Comparison of ENCODE assay signal across 8 cellular contexts in the genomic region with DNA sequence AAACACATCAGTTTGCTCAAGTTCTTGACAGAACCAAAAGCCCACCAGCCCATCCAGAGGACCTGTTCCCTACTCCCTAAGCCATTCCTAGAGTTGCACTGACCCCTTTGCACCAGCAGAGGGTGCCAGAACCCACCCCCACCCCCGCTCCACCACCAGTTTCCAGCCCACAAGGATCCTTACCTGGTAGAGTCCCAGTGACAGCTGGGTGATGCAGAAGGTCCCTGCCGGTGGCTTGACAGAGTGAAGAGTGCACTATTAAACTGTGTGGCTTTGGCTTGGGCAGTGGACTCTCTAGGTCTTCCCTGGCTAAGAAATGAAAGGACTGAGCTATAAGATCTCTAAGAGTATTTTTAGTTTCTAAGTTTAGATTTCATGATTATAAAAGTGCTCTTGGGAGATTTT.
A peak's percentile ranks its signal among the peaks of the same experiment; 100 is the strongest.
DNase-seq lines count a peak whose midpoint lies in the region; ATAC-seq, FAIRE-seq and TF ChIP-seq lines count a peak whose summit lies in the region.

No MANE protein-coding gene starts in this region.

- 0% methylated on average over 2 of the region's 2 CpGs for WGBS in HepG2 (ENCODE audit: low lambda C conversion rate)

- TF ChIP-seq EP300 in HepG2 (IDR thresholded peaks at IDR 0.05; ENCODE audit: low read depth in 2 of 2, low read length in 2 of 2) (no peak), HepG2 (CRISPR knock-in tag; IDR thresholded peaks at IDR 0.05; ENCODE audit: borderline replicate concordance) (no peak)

- H3K4me1 ChIP-seq in A673 (ENCODE audit: insufficient read depth, low read length, poor library complexity, severe bottlenecking) = no peaks in the 10 kb centered on the region
- no peaks in the 10 kb centered on the region for H3K4me1 ChIP-seq in HepG2 (ENCODE audit: insufficient read depth, low read length)

- H3K27ac ChIP-seq in A673 (ENCODE audit: low read depth, low read length, poor library complexity, severe bottlenecking) = no peak overlapping the region
- H3K27ac ChIP-seq in HepG2 (ENCODE audit: extremely low read length, insufficient read depth, low read length) = no peak overlapping the region

- H3K9me3 ChIP-seq in A673 (ENCODE audit: low read depth, low read length, poor library complexity, severe bottlenecking) = no peaks in the 10 kb centered on the region
- no peaks in the 10 kb centered on the region for H3K9me3 ChIP-seq in HepG2 (ENCODE audit: low read length)

- no peaks in the 10 kb centered on the region for H3K27me3 ChIP-seq in A673 (replicated peaks; ENCODE audit: insufficient read depth, low read depth, low read length, poor library complexity)
- H3K27me3 ChIP-seq in HepG2 (ENCODE audit: control insufficient read depth in 1 of 2, insufficient read depth in 2 of 2, low read length in 2 of 2) = peaks cover 0 to 4% of the 10 kb centered on the region in 2 experiments; a peak in 2 of 5 replicates

- DNase-seq in A673 (ENCODE audit: low spot score) = peak; percentile 67
- DNase-seq in NCI-H2171 treated with DMSO at 0.1 percent for 48 hours (lab: John Stamatoyannopoulos, UW) = peak; percentile 80
- DNase-seq in central memory CD4-positive, alpha-beta T cell = peak; percentile 38
- DNase-seq in HepG2 (ENCODE audit: low spot score) = peak; percentile 63
- DNase-seq in stimulated activated CD4-positive, alpha-beta T cell treated with anti-CD3 and anti-CD28 coated beads, TNF-alpha, amount 100 ng/mL, for 4 hours (ENCODE audit: low read depth in 3 of 3) = peak; percentile 23 to 40 (median 35)

- POLR2A ChIA-PET in A673 (lab: Charles Lee; ENCODE audit: low non-redundant PET) (interaction anchor here (0.6 kb wide), 1 partner anchor 43 kb away, joined by 3 read pairs; no protein-coding TSS in a partner anchor), HepG2 (lab: Yijun Ruan, JAX) (interaction anchor here (2.9 kb wide), 1 partner anchor 43 kb away, joined by 16 read pairs; no protein-coding TSS in a partner anchor)

- TF ChIP-seq RAD21 in HepG2 (CRISPR knock-in tag; IDR thresholded peaks at IDR 0.05) = peak; percentile 87

- intact Hi-C loops in A673 (cut with micrococcal nuclease; ENCODE audit: unreplicated experiment) (loop anchor here (1.0 to 5.0 kb wide), 2 partner anchors 125 to 418 kb away; no protein-coding TSS in a partner anchor), HepG2 (cut with micrococcal nuclease; ENCODE audit: unreplicated experiment) (no loop called here)

- in situ Hi-C loops in HepG2 (cut with HindIII; ENCODE audit: extremely low pct_ligation_motif_present, low pct_unique_long_range_greater_than_20kb) = loop anchor here (5.0 kb wide), 1 partner anchor 420 kb away; no protein-coding TSS in a partner anchor

- BruUV-seq in A673 (replicated peaks; lab: Mats Ljungman, UMichigan) (no TSS peak), HepG2 (replicated peaks; lab: Mats Ljungman, UMichigan) (no TSS peak)

- TF ChIP-seq CTCF in A673 (conservative IDR thresholded peaks at IDR 0.05; ENCODE audit: low read depth, low read length) = peak; percentile 95
- TF ChIP-seq CTCF in HepG2 (CRISPR knock-in tag; IDR thresholded peaks at IDR 0.05) = peak; percentile 90

- H3K79me2 ChIP-seq in HepG2 (ENCODE audit: insufficient read depth, low read length) = no peaks in the 10 kb centered on the region

- H2AFZ ChIP-seq in HepG2 (ENCODE audit: low read length) = no peak overlapping the region

- H3K9ac ChIP-seq in HepG2 (ENCODE audit: insufficient read depth, low read depth, low read length) = no peak overlapping the region

- H3K4me3 ChIP-seq in A673 (ENCODE audit: low read depth, low read length, poor library complexity, severe bottlenecking) (no peak overlapping the region), HepG2 (replicated peaks in 1 of 3; ENCODE audit: insufficient read depth in 1 of 3, low read depth in 2 of 3, low read length in 3 of 3) (no peak overlapping the region)

- H4K20me1 ChIP-seq in HepG2 (ENCODE audit: insufficient read depth, low read length) = no peaks in the 10 kb centered on the region

- CTCF ChIA-PET in A673 (lab: Charles Lee) = interaction anchor here (0.6 to 0.8 kb wide), 14 partner anchors 9 to 848 kb away, joined by 3 to 10 read pairs (median 6); no protein-coding TSS in a partner anchor
- CTCF ChIA-PET in HepG2 (lab: Yijun Ruan, JAX; ENCODE audit: low intra/inter-chr PET ratio, low total read pairs) = interaction anchor here (0.8 to 3.2 kb wide), 5 partner anchors 11 to 417 kb away, joined by 3 to 23 read pairs (median 4); no protein-coding TSS in a partner anchor

- H3K36me3 ChIP-seq in A673 (ENCODE audit: insufficient read depth, low read length, poor library complexity, severe bottlenecking) (no peaks in the 10 kb centered on the region), HepG2 (replicated peaks in 1 of 2; ENCODE audit: control insufficient read depth in 1 of 2, insufficient read depth in 2 of 2, low read length in 2 of 2) (no peaks in the 10 kb centered on the region)

- FAIRE-seq in HepG2 (lab: Jason Lieb, UNC) = peak; percentile 90

- ATAC-seq in GM18907 (IDR thresholded peaks at IDR 0.05; ENCODE audit: unreplicated experiment) (peak; percentile 46), HepG2 (peak; percentile 95), HG03095 (IDR thresholded peaks at IDR 0.05; ENCODE audit: unreplicated experiment) (no peak)
- ATAC-seq in activated CD4-positive, CD25-positive, alpha-beta regulatory T cell treated with anti-CD3 and anti-CD28 coated beads, Interleukin-2, amount 50 U/mL, for 24 hours = peak; percentile 69 to 87

- no peak overlapping the region for H3K4me2 ChIP-seq in HepG2 (ENCODE audit: low read depth, low read length)

- no peak for TF ChIP-seq POLR2A in HepG2 (IDR thresholded peaks at IDR 0.05; ENCODE audit: insufficient read depth in 1 of 2, low read depth in 2 of 2, low read length in 2 of 2)

TF ChIP-seq in HepG2, 621 proteins besides CTCF, POLR2A, EP300 and RAD21 (continues in another document):
- TF ChIP-seq, protein P1, sequence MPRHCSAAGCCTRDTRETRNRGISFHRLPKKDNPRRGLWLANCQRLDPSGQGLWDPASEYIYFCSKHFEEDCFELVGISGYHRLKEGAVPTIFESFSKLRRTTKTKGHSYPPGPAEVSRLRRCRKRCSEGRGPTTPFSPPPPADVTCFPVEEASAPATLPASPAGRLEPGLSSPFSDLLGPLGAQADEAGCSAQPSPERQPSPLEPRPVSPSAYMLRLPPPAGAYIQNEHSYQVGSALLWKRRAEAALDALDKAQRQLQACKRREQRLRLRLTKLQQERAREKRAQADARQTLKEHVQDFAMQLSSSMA (CRISPR knock-in tag; IDR thresholded peaks at IDR 0.05) = no peak
- no peak for TF ChIP-seq GABPA (IDR thresholded peaks at IDR 0.05; ENCODE audit: low read depth, low read length)
- TF ChIP-seq GABPA (CRISPR knock-in tag; IDR thresholded peaks at IDR 0.05; ENCODE audit: low read depth) = peak; percentile 19; the same call in 1 of the 2 replicates
- TF ChIP-seq ZNF501 (CRISPR knock-in tag; IDR thresholded peaks at IDR 0.05) = peak; percentile 58; the same call in 1 of the 2 replicates
- TF ChIP-seq ZNF101 (CRISPR knock-in tag; IDR thresholded peaks at IDR 0.05; ENCODE audit: borderline replicate concordance, low read depth) = no peak
- 0 out of 2 replicates have a peak, but pooled peaks have one; percentile 33 for TF ChIP-seq TGIF2 (CRISPR knock-in tag; IDR thresholded peaks at IDR 0.05)
- 0 out of 2 replicates have a peak, but pooled peaks have one; percentile 59 for TF ChIP-seq MAZ (IDR thresholded peaks at IDR 0.05; ENCODE audit: borderline replicate concordance, low read depth, low read length)
- TF ChIP-seq MAZ (CRISPR knock-in tag; IDR thresholded peaks at IDR 0.05; ENCODE audit: low read depth) = no peak
- TF ChIP-seq CAMTA2 (CRISPR knock-in tag; IDR thresholded peaks at IDR 0.05; ENCODE audit: borderline replicate concordance) = no peak
- TF ChIP-seq, protein P2, sequence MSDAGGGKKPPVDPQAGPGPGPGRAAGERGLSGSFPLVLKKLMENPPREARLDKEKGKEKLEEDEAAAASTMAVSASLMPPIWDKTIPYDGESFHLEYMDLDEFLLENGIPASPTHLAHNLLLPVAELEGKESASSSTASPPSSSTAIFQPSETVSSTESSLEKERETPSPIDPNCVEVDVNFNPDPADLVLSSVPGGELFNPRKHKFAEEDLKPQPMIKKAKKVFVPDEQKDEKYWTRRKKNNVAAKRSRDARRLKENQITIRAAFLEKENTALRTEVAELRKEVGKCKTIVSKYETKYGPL (CRISPR knock-in tag; IDR thresholded peaks at IDR 0.05) = no peak
- TF ChIP-seq, protein P3, sequence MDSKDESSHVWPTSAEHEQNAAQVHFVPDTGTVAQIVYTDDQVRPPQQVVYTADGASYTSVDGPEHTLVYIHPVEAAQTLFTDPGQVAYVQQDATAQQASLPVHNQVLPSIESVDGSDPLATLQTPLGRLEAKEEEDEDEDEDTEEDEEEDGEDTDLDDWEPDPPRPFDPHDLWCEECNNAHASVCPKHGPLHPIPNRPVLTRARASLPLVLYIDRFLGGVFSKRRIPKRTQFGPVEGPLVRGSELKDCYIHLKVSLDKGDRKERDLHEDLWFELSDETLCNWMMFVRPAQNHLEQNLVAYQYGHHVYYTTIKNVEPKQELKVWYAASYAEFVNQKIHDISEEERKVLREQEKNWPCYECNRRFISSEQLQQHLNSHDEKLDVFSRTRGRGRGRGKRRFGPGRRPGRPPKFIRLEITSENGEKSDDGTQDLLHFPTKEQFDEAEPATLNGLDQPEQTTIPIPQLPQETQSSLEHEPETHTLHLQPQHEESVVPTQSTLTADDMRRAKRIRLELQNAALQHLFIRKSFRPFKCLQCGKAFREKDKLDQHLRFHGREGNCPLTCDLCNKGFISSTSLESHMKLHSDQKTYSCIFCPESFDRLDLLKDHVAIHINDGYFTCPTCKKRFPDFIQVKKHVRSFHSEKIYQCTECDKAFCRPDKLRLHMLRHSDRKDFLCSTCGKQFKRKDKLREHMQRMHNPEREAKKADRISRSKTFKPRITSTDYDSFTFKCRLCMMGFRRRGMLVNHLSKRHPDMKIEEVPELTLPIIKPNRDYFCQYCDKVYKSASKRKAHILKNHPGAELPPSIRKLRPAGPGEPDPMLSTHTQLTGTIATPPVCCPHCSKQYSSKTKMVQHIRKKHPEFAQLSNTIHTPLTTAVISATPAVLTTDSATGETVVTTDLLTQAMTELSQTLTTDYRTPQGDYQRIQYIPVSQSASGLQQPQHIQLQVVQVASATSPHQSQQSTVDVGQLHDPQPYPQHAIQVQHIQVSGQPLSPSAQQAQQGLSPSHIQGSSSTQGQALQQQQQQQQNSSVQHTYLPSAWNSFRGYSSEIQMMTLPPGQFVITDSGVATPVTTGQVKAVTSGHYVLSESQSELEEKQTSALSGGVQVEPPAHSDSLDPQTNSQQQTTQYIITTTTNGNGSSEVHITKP (CRISPR knock-in tag; IDR thresholded peaks at IDR 0.05; ENCODE audit: low read depth) = 0 out of 2 replicates have a peak, but pooled peaks have one; percentile 32
- TF ChIP-seq ZNF614 (CRISPR knock-in tag; IDR thresholded peaks at IDR 0.05; ENCODE audit: borderline replicate concordance) = no peak
- peak; percentile 95 for TF ChIP-seq SMC3 (IDR thresholded peaks at IDR 0.05; ENCODE audit: low read length)
- TF ChIP-seq ZNF24 (IDR thresholded peaks at IDR 0.05) = no peak
- peak; percentile 53; the same call in 2 of the 3 replicates for TF ChIP-seq MXI1 (IDR thresholded peaks at IDR 0.05; ENCODE audit: borderline replicate concordance, low read depth, low read length)
